1 cellular context compared by ENCODE assay signal in genomic region chr13:73058432-73058740, GRCh38.
TF ChIP-seq lines count a peak whose summit lies in the region.

No MANE protein-coding gene starts in this region.

TF ChIP-seq in GM12878, 131 proteins besides CTCF, POLR2A, EP300 and RAD21 (continued from another document):
- TF ChIP-seq CUX1 (IDR thresholded peaks at IDR 0.05; ENCODE audit: insufficient replicate concordance, low read depth, low read length) (no peak), CHD1 (IDR thresholded peaks at IDR 0.05; ENCODE audit: low read depth, low read length) (no peak), DPF2 (IDR thresholded peaks at IDR 0.05) (no peak), SKIL (IDR thresholded peaks at IDR 0.05; ENCODE audit: low read depth, poor library complexity, severe bottlenecking) (no peak), SMARCA5 (IDR thresholded peaks at IDR 0.05) (no peak), RBBP5 (conservative IDR thresholded peaks at IDR 0.05) (no peak), SIN3A (IDR thresholded peaks at IDR 0.05; ENCODE audit: low read depth, low read length) (no peak), RELB (IDR thresholded peaks at IDR 0.05; ENCODE audit: low read depth) (0 out of 2 replicates have a peak, but pooled peaks have one; percentile 23)
TF ChIP-seq in GM12878: peak in this region for 3.
